Comparison of ENCODE assay signal across 8 cellular contexts in genomic region chr19:21021238-21021637, GRCh38. TPM values are rescaled to one million over a fixed set of nuclear protein-coding genes. Genes with fewer than 3 reads are reported as not detected.
DNase-seq lines count a peak whose midpoint lies in the region; ATAC-seq, FAIRE-seq and TF ChIP-seq lines count a peak whose summit lies in the region.
"Not testable (repeated sequence)": the region's sequence is repeated elsewhere in the genome, so short reads cannot be mapped to it uniquely, and the experiment has no call there.

No MANE protein-coding gene starts in this region.

- TF ChIP-seq POLR2A in GM12878 (IDR thresholded peaks at IDR 0.05; ENCODE audit: low read depth, low read length); esophagus squamous epithelium (IDR thresholded peaks at IDR 0.05); HepG2 (IDR thresholded peaks at IDR 0.05; ENCODE audit: insufficient read depth in 1 of 2, low read depth in 2 of 2, low read length in 2 of 2); ovary (IDR thresholded peaks at IDR 0.05): not testable (repeated sequence)

- H3K36me3 Mint-ChIP-seq in Calu3 (ENCODE audit: insufficient read depth, unreplicated experiment) = peaks cover 24% of the 10 kb centered on the region

- WGBS in GM12878 (ENCODE audit: insufficient coverage, insufficient replicate concordance, low lambda C conversion rate, missing lambda C conversion rate) = 1% methylated on average over 11 of the region's 11 CpGs
- WGBS in esophagus squamous epithelium, 2 donors = 2 to 3% methylated on average over 8 to 9 of the region's 11 CpGs
- 3% methylated on average over 11 of the region's 11 CpGs for whole genome bisulfite sequencing in HepG2 (ENCODE audit: low lambda C conversion rate)
- 2 to 3% (median 3%) methylated on average over 11 of the region's 11 CpGs for WGBS in ovary, 3 donors

- TF ChIP-seq EP300 in GM12878 (IDR thresholded peaks at IDR 0.05; ENCODE audit: borderline replicate concordance in 1 of 2, control insufficient read depth in 1 of 2, low read depth in 2 of 2, low read length in 2 of 2); HepG2 (IDR thresholded peaks at IDR 0.05; ENCODE audit: low read depth in 2 of 2, low read length in 2 of 2); HepG2 (CRISPR knock-in tag; IDR thresholded peaks at IDR 0.05; ENCODE audit: borderline replicate concordance); ovary (IDR thresholded peaks at IDR 0.05): not testable (repeated sequence)

- H3K4me2 ChIP-seq in GM12878 (ENCODE audit: control insufficient read depth, insufficient read depth) = peak overlapping the region; percentile 36
- peak overlapping the region; percentile 51 for H3K4me2 ChIP-seq in HepG2 (ENCODE audit: low read depth, low read length)

- TF ChIP-seq RAD21 in GM12878 (IDR thresholded peaks at IDR 0.05; ENCODE audit: insufficient read depth, low read depth, low read length); HepG2 (CRISPR knock-in tag; IDR thresholded peaks at IDR 0.05): not testable (repeated sequence)

- H3K9ac ChIP-seq in GM12878 (ENCODE audit: control insufficient read depth, insufficient read depth, low read length) (peak overlapping the region; percentile 85), HepG2 (ENCODE audit: insufficient read depth, low read depth, low read length) (peak overlapping the region; percentile 81)

- POLR2A ChIA-PET in GM12878 (lab: Charles Lee) (interaction anchor here (0.6 to 1.4 kb wide), 4 partner anchors 21 to 245 kb away, joined by 3 read pairs; partner anchors contain the start of genes ZNF66 and ZNF714), HepG2 (lab: Yijun Ruan, JAX) (interaction anchor here (0.6 to 1.6 kb wide), 6 partner anchors 98 to 1384 kb away, joined by 3 to 9 read pairs (median 6); partner anchors contain the start of genes ZNF100, ZNF429, ZNF431 and ZNF708)

- intact Hi-C loops in Calu3 (cut with micrococcal nuclease; ENCODE audit: unreplicated experiment); esophagus squamous epithelium (cut with DNase I); HepG2 (cut with micrococcal nuclease; ENCODE audit: unreplicated experiment); ovary (cut with DNase I); tibial artery (cut with DNase I; ENCODE audit: low total_unique reads): not testable (repeated sequence)
- intact Hi-C loops in GM12878 (cut with micrococcal nuclease; ENCODE audit: unreplicated experiment) = loop anchor here (5.0 kb wide), 3 partner anchors 61 to 306 kb away; partner anchors contain the start of genes ZNF431, ZNF708 and ZNF714

- RAD21 ChIA-PET in GM12878 (lab: Charles Lee; ENCODE audit: unreplicated experiment) = interaction anchor here (1.3 to 2.8 kb wide), 3 partner anchors 17 to 121 kb away, joined by 6 to 11 read pairs (median 8); partner anchors contain the start of genes ZNF431 and ZNF85

- not testable (repeated sequence) for BruUV-seq in Calu3 (replicated peaks; lab: Mats Ljungman, UMichigan); GM12878 (replicated peaks; lab: Mats Ljungman, UMichigan); HepG2 (replicated peaks; lab: Mats Ljungman, UMichigan)

- peak overlapping the region; percentile 96 for H3K27ac Mint-ChIP-seq in Calu3 (ENCODE audit: unreplicated experiment)

- DNase-seq in Calu3; WERI-Rb-1; GM12878 (ENCODE audit: low read depth, low spot score); esophagus squamous epithelium (lab: John Stamatoyannopoulos, UW); HepG2 (ENCODE audit: low spot score); ovary; tibial artery: not testable (repeated sequence)

- SMC1A ChIA-PET in GM12878 (lab: Charles Lee; ENCODE audit: uncharacterized antibody, unreplicated experiment) = interaction anchor here (0.8 to 1.8 kb wide), 4 partner anchors 20 to 308 kb away, joined by 3 to 4 read pairs (median 3); partner anchors contain the start of gene ZNF708

- H2AFZ ChIP-seq in GM12878 (ENCODE audit: control insufficient read depth, low read depth, low read length) = not testable (repeated sequence)
- peak overlapping the region; percentile 3 for H2AFZ ChIP-seq in HepG2 (ENCODE audit: low read length)

- TF ChIP-seq CTCF in Calu3 (IDR thresholded peaks at IDR 0.05; ENCODE audit: unreplicated experiment); WERI-Rb-1 (IDR thresholded peaks at IDR 0.05; ENCODE audit: low read depth, low read length); GM12878 (IDR thresholded peaks at IDR 0.05 in 2 of 3, conservative IDR thresholded peaks at IDR 0.05 in 1 of 3; ENCODE audit: control insufficient read depth in 2 of 3, extremely low read depth in 1 of 3, insufficient read depth in 1 of 3, low read depth in 3 of 3, low read length in 3 of 3); esophagus squamous epithelium (IDR thresholded peaks at IDR 0.05); HepG2 (CRISPR knock-in tag; IDR thresholded peaks at IDR 0.05); ovary (IDR thresholded peaks at IDR 0.05); tibial artery (IDR thresholded peaks at IDR 0.05): not testable (repeated sequence)
- 0 out of 2 replicates have a peak, but pooled peaks have one; percentile 14 for TF ChIP-seq CTCF in LNCAP (IDR thresholded peaks at IDR 0.05)

- ATAC-seq in GM12878 (peak; percentile 21), HepG2 (peak; percentile 19)

- not testable (repeated sequence) for H3K27me3 Mint-ChIP-seq in Calu3 (ENCODE audit: unreplicated experiment)

- not testable (repeated sequence) for H3K4me1 Mint-ChIP-seq in Calu3 (ENCODE audit: low read depth, unreplicated experiment)

- H3K36me3 ChIP-seq in WERI-Rb-1 (peaks cover 37% of the 10 kb centered on the region), esophagus squamous epithelium (peaks cover 0 to 25% (median 10%) of the 10 kb centered on the region in 3 donors), HepG2 (replicated peaks in 1 of 2; ENCODE audit: control insufficient read depth in 1 of 2, insufficient read depth in 2 of 2, low read length in 2 of 2) (peaks cover 0 to 13% of the 10 kb centered on the region in 2 experiments; a peak in 2 of 5 replicates), tibial artery (peaks cover 0 to 32% (median 29%) of the 10 kb centered on the region in 3 donors)
- H3K36me3 ChIP-seq in GM12878 (ENCODE audit: control insufficient read depth in 2 of 2, insufficient read depth in 2 of 2, low read length in 1 of 2); ovary: not testable (repeated sequence)

- H3K27ac ChIP-seq in WERI-Rb-1 (peak overlapping the region; percentile 90), GM12878 (ENCODE audit: control insufficient read depth, insufficient read depth) (peak overlapping the region; percentile 89), esophagus squamous epithelium (peak overlapping the region; percentile 93 to 96 (median 94)), HepG2 (ENCODE audit: extremely low read length, insufficient read depth, low read length) (peak overlapping the region; percentile 82), ovary (peak overlapping the region; percentile 54 to 59), tibial artery (peak overlapping the region; percentile 81 to 82)

- not testable (repeated sequence) for H4K20me1 ChIP-seq in GM12878 (ENCODE audit: control insufficient read depth, insufficient read depth); HepG2 (ENCODE audit: insufficient read depth, low read length)

- not testable (repeated sequence) for FAIRE-seq in GM12878 (lab: Jason Lieb, UNC); HepG2 (lab: Jason Lieb, UNC)

- in situ Hi-C loops in GM12878 (cut with MboI) = loop anchor here (10.0 kb wide), 2 partner anchors 304 to 1356 kb away; partner anchors contain the start of genes ATP13A1, ZNF101 and ZNF708
- in situ Hi-C loops in HepG2 (cut with HindIII; ENCODE audit: extremely low pct_ligation_motif_present, low pct_unique_long_range_greater_than_20kb) = not testable (repeated sequence)

- H3K4me3 ChIP-seq in WERI-Rb-1 (ENCODE audit: low read depth, low read length) (peak overlapping the region; percentile 89), GM12878 (peak overlapping the region; percentile 78), esophagus squamous epithelium (peak overlapping the region; percentile 72 to 92 (median 81)), HepG2 (replicated peaks in 1 of 3; ENCODE audit: insufficient read depth in 1 of 3, low read depth in 2 of 3, low read length in 3 of 3) (peak overlapping the region; percentile 76 to 89 (median 76)), ovary (peak overlapping the region; percentile 62), tibial artery (peak overlapping the region; percentile 72 to 86)

- not testable (repeated sequence) for H3K9me3 Mint-ChIP-seq in Calu3 (ENCODE audit: low read depth, unreplicated experiment)

- H3K27me3 ChIP-seq in WERI-Rb-1 (ENCODE audit: insufficient read depth, low read depth, severe bottlenecking); GM12878 (replicated peaks in 1 of 2; ENCODE audit: control insufficient read depth in 2 of 2, insufficient read depth in 2 of 2, low read length in 1 of 2); esophagus squamous epithelium; HepG2 (ENCODE audit: control insufficient read depth in 1 of 2, insufficient read depth in 2 of 2, low read length in 2 of 2); ovary; tibial artery: not testable (repeated sequence)

- not testable (repeated sequence) for H3K4me1 ChIP-seq in GM12878 (ENCODE audit: control insufficient read depth, insufficient read depth, low read length); ovary (ENCODE audit: insufficient read depth)
- H3K4me1 ChIP-seq in esophagus squamous epithelium (peaks cover 10 to 41% (median 20%) of the 10 kb centered on the region in 3 donors), HepG2 (ENCODE audit: insufficient read depth, low read length) (peaks cover 18% of the 10 kb centered on the region), tibial artery (peaks cover 0 to 11% (median 4%) of the 10 kb centered on the region in 4 donors)

- not testable (repeated sequence) for H3K9me3 ChIP-seq in WERI-Rb-1 (ENCODE audit: severe bottlenecking); GM12878 (replicated peaks; ENCODE audit: control insufficient read depth, insufficient read depth, low read length); esophagus squamous epithelium; HepG2 (ENCODE audit: low read length); ovary; tibial artery

- CTCF ChIA-PET in Calu3 (lab: Charles Lee); GM12878 (lab: Yijun Ruan, JAX); HepG2 (lab: Yijun Ruan, JAX; ENCODE audit: low intra/inter-chr PET ratio, low total read pairs): not testable (repeated sequence)

- H3K79me2 ChIP-seq in GM12878 (ENCODE audit: control insufficient read depth, insufficient read depth, low read length) (peaks cover 36% of the 10 kb centered on the region), HepG2 (ENCODE audit: insufficient read depth, low read length) (peaks cover 14% of the 10 kb centered on the region)

- peak overlapping the region; percentile 98 for H3K4me3 Mint-ChIP-seq in Calu3 (ENCODE audit: low read depth, unreplicated experiment)

RNA-seq across cellular contexts. Expression of gene ZNF430, which starts 0.8 kb away (rescaled TPM):
- total RNA-seq in Calu3 (2022) (5.0 and 6.1 TPM in 2 replicates), GM12878 (2014; rRNA removed) (11.0 and 11.8 TPM in 2 replicates), GM12878 (2014; rRNA removed; fragmentation: Illumina TruSeq; extraction: Trizol) (19.0 TPM in 2 replicates), GM12878 (2021) (12.6 TPM in 2 replicates), esophagus squamous epithelium (10 to 100 TPM in 3 of 4 donors, 1 to 10 TPM in 1; 6.6 to 41.8 (median 20.1) TPM), HepG2 (2016; rRNA removed; fragmentation: Illumina TruSeq; extraction: Trizol) (6.9 and 9.7 TPM in 2 replicates), ovary (10 to 100 TPM in 6 of 7 donors, 1 to 10 TPM in 1; 6.5 to 33.5 (median 19.3) TPM)
- total RNA-seq in GM12878 (2013; cell fraction: nucleolus; rRNA removed) = 93.1 and 98.7 TPM in 2 replicates
- polyA plus RNA-seq in GM12878 (2011; ENCODE audit: low read depth) = 4.7 TPM
- polyA plus RNA-seq in GM12878 (2011; rRNA removed) (18.0 and 23.6 TPM in 2 replicates), GM12878 (2014; fragmentation: Illumina TruSeq; extraction: Trizol) (11.5 and 16.0 TPM in 2 replicates), GM12878 (2014; fragmentation: Nextera tagmentation; extraction: Ambion mirVana) (1 to 10 TPM; 4.6 to 6.0 TPM), GM12878 (2014; rRNA removed) (5.6 and 7.0 TPM in 2 replicates), GM12878 (2016; fragmentation: Nextera tagmentation; extraction: Ambion mirVana) (10 to 100 TPM; 13.4 to 15.8 TPM), HepG2 (2011; rRNA removed) (4.1 TPM in 2 replicates), ovary (10 to 100 TPM in 1 of 2 donors, 1 to 10 TPM in 1; 7.8 to 10.5 TPM)
- polyA plus RNA-seq in GM12878 (2011; cell fraction: cytosol; rRNA removed) = 11.1 and 20.8 TPM in 2 replicates
- 8.7 and 11.1 TPM in 2 replicates for polyA plus RNA-seq in GM12878 (2011; cell fraction: nucleus; rRNA removed)
- 6.0 TPM in 2 replicates for polyA plus RNA-seq in GM12878 (2012)
- polyA minus RNA-seq in GM12878 (2011; rRNA and poly(A)+ RNA removed) = 21.7 and 28.4 TPM in 2 replicates
- 13.0 and 19.5 TPM in 2 replicates for polyA minus RNA-seq in GM12878 (2011; cell fraction: cytosol; rRNA and poly(A)+ RNA removed)
- 38.4 and 62.5 TPM in 2 replicates for polyA minus RNA-seq in GM12878 (2011; cell fraction: nucleus; rRNA and poly(A)+ RNA removed)
- total RNA-seq in HepG2 (2016; cell fraction: cytosol; rRNA removed; fragmentation: Illumina TruSeq; extraction: Trizol; ENCODE audit: low read depth) = 2.5 and 4.1 TPM in 2 replicates
- 6.7 and 10.4 TPM in 2 replicates for total RNA-seq in HepG2 (2016; cell fraction: insoluble cytoplasmic fraction; rRNA removed; fragmentation: Illumina TruSeq; extraction: Trizol)
- 2.1 and 3.6 TPM in 2 replicates for total RNA-seq in HepG2 (2016; cell fraction: membrane; rRNA removed; fragmentation: Illumina TruSeq; extraction: Trizol)
- 9.9 and 12.4 TPM in 2 replicates for total RNA-seq in HepG2 (2016; cell fraction: nucleus; rRNA removed; fragmentation: Illumina TruSeq; extraction: Trizol)
- 3.2 and 4.1 TPM in 2 replicates for polyA plus RNA-seq in HepG2 (2011; cell fraction: cytosol; rRNA removed)
- polyA plus RNA-seq in HepG2 (2011; cell fraction: nucleus; rRNA removed) = 2.2 and 3.6 TPM in 2 replicates
- polyA plus RNA-seq in HepG2 (2012) = 1.6 and 2.1 TPM in 2 replicates
- 0.20 and 0.22 TPM in 2 replicates for polyA plus RNA-seq in HepG2 (2016; cell fraction: cytosol; fragmentation: Illumina TruSeq; extraction: Trizol; ENCODE audit: low read depth)
- polyA plus RNA-seq in HepG2 (2016; cell fraction: insoluble cytoplasmic fraction; fragmentation: Illumina TruSeq; extraction: Trizol; ENCODE audit: low read depth) = 6.0 and 7.2 TPM in 2 replicates
- 0.49 and 0.76 TPM in 2 replicates for polyA plus RNA-seq in HepG2 (2016; cell fraction: membrane; fragmentation: Illumina TruSeq; extraction: Trizol; ENCODE audit: low read depth)
- 6.6 and 6.9 TPM in 2 replicates for polyA plus RNA-seq in HepG2 (2016; cell fraction: nucleus; fragmentation: Illumina TruSeq; extraction: Trizol; ENCODE audit: insufficient read depth, low read depth)
- 4.4 and 5.6 TPM in 2 replicates for polyA minus RNA-seq in HepG2 (2011; rRNA and poly(A)+ RNA removed; ENCODE audit: low replicate concordance)
- 7.4 and 7.8 TPM in 2 replicates for polyA minus RNA-seq in HepG2 (2011; cell fraction: cytosol; rRNA and poly(A)+ RNA removed)
- 14.2 and 15.7 TPM in 2 replicates for polyA minus RNA-seq in HepG2 (2011; cell fraction: nucleus; rRNA and poly(A)+ RNA removed)
